8 cellular contexts compared by ENCODE assay signal in the genomic region with DNA sequence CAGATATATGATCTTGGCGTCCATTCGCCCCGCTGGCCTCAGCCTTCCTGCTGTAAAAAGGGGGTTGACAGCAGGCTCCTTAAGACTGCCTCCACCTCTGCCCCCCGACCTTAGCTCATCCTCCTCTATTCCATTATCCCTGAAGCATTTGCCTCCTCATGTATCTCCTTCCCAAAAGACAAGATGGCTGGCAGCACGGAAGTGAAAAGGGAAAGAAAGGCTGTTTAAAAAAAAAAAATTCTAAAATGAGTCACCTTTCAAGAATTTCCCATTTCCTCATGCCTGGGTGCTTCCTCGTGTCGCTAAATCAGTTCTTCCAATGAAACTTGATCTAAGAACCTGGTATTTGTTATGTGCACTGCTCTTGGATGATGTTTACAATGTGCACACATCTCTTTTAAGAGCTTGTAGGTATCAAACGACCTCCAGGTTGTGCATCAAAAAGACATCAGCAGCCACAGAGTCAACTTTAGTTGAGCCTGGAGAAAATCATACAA. TPM values are rescaled to one million over a fixed set of nuclear protein-coding genes. Genes with fewer than 3 reads are reported as not detected.
DNase-seq lines count a peak whose midpoint lies in the region; ATAC-seq lines count a peak whose summit lies in the region.

No MANE protein-coding gene starts in this region.

- peaks cover 4% of the 10 kb centered on the region for H3K36me3 Mint-ChIP-seq in activated naive CD4-positive, alpha-beta T cell treated with anti-CD3 and anti-CD28 coated beads, Interleukin-2, amount 50 U/mL, for 24 hours

- H3K4me3 Mint-ChIP-seq in activated naive CD4-positive, alpha-beta T cell treated with anti-CD3 and anti-CD28 coated beads, Interleukin-2, amount 50 U/mL, for 24 hours = peak overlapping the region; percentile 74

- no peak for DNase-seq in activated naive CD4-positive, alpha-beta T cell treated with anti-CD3 and anti-CD28 coated beads, Interleukin-2, amount 50 U/mL, for 16 hours
- DNase-seq in NCI-H526 treated with DMSO at 0.1 percent for 48 hours (lab: John Stamatoyannopoulos, UW) (peak; percentile 54), cerebellar cortex (ENCODE audit: low spot score) (peak; percentile 74), medulla oblongata (ENCODE audit: extremely low spot score) (peak; percentile 52), NOMO-1 treated with DMSO at 0.1 percent for 48 hours (lab: John Stamatoyannopoulos, UW; ENCODE audit: unreplicated experiment) (no peak)

- no peaks in the 10 kb centered on the region for H3K36me3 ChIP-seq in urinary bladder (ENCODE audit: insufficient read depth)

- no peak for ATAC-seq in HG03045 (IDR thresholded peaks at IDR 0.05; ENCODE audit: unreplicated experiment)

- H3K27ac ChIP-seq in urinary bladder (ENCODE audit: low read depth) = peak overlapping the region; percentile 80

- peaks cover 41% of the 10 kb centered on the region for H3K27me3 Mint-ChIP-seq in activated naive CD4-positive, alpha-beta T cell treated with anti-CD3 and anti-CD28 coated beads, Interleukin-2, amount 50 U/mL, for 24 hours

- H3K9me3 Mint-ChIP-seq in activated naive CD4-positive, alpha-beta T cell treated with anti-CD3 and anti-CD28 coated beads, Interleukin-2, amount 50 U/mL, for 24 hours = no peaks in the 10 kb centered on the region

- WGBS in urinary bladder = 47% methylated on average over 8 of the region's 8 CpGs

- H3K4me1 ChIP-seq in urinary bladder (ENCODE audit: insufficient read depth) = no peaks in the 10 kb centered on the region

- H3K27ac Mint-ChIP-seq in activated naive CD4-positive, alpha-beta T cell treated with anti-CD3 and anti-CD28 coated beads, Interleukin-2, amount 50 U/mL, for 24 hours = no peak overlapping the region

- peaks cover 10% of the 10 kb centered on the region for H3K4me1 Mint-ChIP-seq in activated naive CD4-positive, alpha-beta T cell treated with anti-CD3 and anti-CD28 coated beads, Interleukin-2, amount 50 U/mL, for 24 hours

- peak overlapping the region; percentile 88 for H3K4me3 ChIP-seq in urinary bladder (ENCODE audit: low read depth, low read length)

RNA-seq across cellular contexts. Expression of a gene that starts 1.7 kb away (rescaled TPM):
- 44.5 TPM for total RNA-seq in urinary bladder
- 39.6 TPM for polyA plus RNA-seq in urinary bladder

RNA-seq across cellular contexts. Expression of a gene that starts 38.6 kb away (rescaled TPM):
- total RNA-seq in urinary bladder = 79.1 TPM
- 9.1 TPM for polyA plus RNA-seq in urinary bladder

RNA-seq across cellular contexts. Expression of a gene that starts 40.3 kb away (rescaled TPM):
- 21.3 TPM for total RNA-seq in urinary bladder
- 4.6 TPM for polyA plus RNA-seq in urinary bladder

Comparison
In these comparisons a context has a peak if more than half of its experiments do, and no peak if none do; other contexts are left out.
1. DNase-seq: peak in NCI-H526 treated with DMSO at 0.1 percent for 48 hours (single experiment), cerebellar cortex (single experiment) and medulla oblongata (single experiment); none in activated naive CD4-positive, alpha-beta T cell treated with anti-CD3 and anti-CD28 coated beads, Interleukin-2, amount 50 U/mL, for 16 hours (single experiment) and NOMO-1 treated with DMSO at 0.1 percent for 48 hours (single experiment).